Comparison of ENCODE assay signal across 14 cellular contexts in genomic region chr10:117783698-117784395, GRCh38.
A peak's percentile ranks its signal among the peaks of the same experiment; 100 is the strongest.
DNase-seq lines count a peak whose midpoint lies in the region; ATAC-seq, FAIRE-seq and TF ChIP-seq lines count a peak whose summit lies in the region.
"Had no signal": no experiment of that assay in that cellular context is flagged by ENCODE, and none has a peak within 500 bp of the region (broad histone marks: within the 10 kb centered on the region; RNA-seq: fewer than 3 reads in every experiment).

No MANE protein-coding gene starts in this region.

- no peak for TF ChIP-seq EP300 in K562 (IDR thresholded peaks at IDR 0.05; ENCODE audit: low read length)

- no peak overlapping the region for H3K4me3 ChIP-seq in K562
- no peak overlapping the region for H3K4me3 ChIP-seq in kidney (ENCODE audit: low read length in 2 of 2)
- H3K4me3 ChIP-seq: BLaER1, HAP-1 had no signal

- no peak for TF ChIP-seq CTCF in K562 (IDR thresholded peaks at IDR 0.05 in 2 of 3, conservative IDR thresholded peaks at IDR 0.05 in 1 of 3; ENCODE audit: insufficient read depth in 2 of 3, low read depth in 1 of 3, low read length in 3 of 3)
- TF ChIP-seq CTCF in kidney (IDR thresholded peaks at IDR 0.05; ENCODE audit: borderline replicate concordance, extremely low read depth, insufficient read depth) = no peak

- H3K9me1 ChIP-seq in K562 (ENCODE audit: control insufficient read depth, insufficient read depth, low read length) = no peaks in the 10 kb centered on the region

- H3K36me3 Mint-ChIP-seq in activated naive CD8-positive, alpha-beta T cell treated with anti-CD3 and anti-CD28 coated beads for 36 hours = no peaks in the 10 kb centered on the region
- H3K36me3 Mint-ChIP-seq: CD14-positive monocyte; CD4-positive, alpha-beta memory T cell had no signal

- no peaks in the 10 kb centered on the region for H3K9me3 ChIP-seq in K562 (replicated peaks; ENCODE audit: control insufficient read depth, insufficient read depth, low read depth, low read length)
- no peaks in the 10 kb centered on the region for H3K9me3 ChIP-seq in kidney (ENCODE audit: control insufficient read depth in 1 of 2, low read length in 2 of 2)
- H3K9me3 ChIP-seq: BLaER1, HAP-1 had no signal

- TF ChIP-seq POLR2A in K562 (conservative IDR thresholded peaks at IDR 0.05) = no peak

- in situ Hi-C loops in K562 (cut with MboI) = no loop called here

- no TSS peak for BruUV-seq in K562 (replicated peaks; lab: Mats Ljungman, UMichigan)

- CTCF ChIA-PET in K562 (lab: Yijun Ruan, JAX; ENCODE audit: low intra/inter-chr PET ratio) = no interaction called here

- no peaks in the 10 kb centered on the region for H3K27me3 Mint-ChIP-seq in activated naive CD8-positive, alpha-beta T cell treated with anti-CD3 and anti-CD28 coated beads for 36 hours

- no peak overlapping the region for H3K4me3 Mint-ChIP-seq in activated naive CD8-positive, alpha-beta T cell treated with anti-CD3 and anti-CD28 coated beads for 36 hours
- H3K4me3 Mint-ChIP-seq: CD14-positive monocyte; CD4-positive, alpha-beta memory T cell had no signal

- H3K36me3 ChIP-seq in K562 (ENCODE audit: control insufficient read depth, insufficient read depth, low read length) (no peaks in the 10 kb centered on the region), kidney (ENCODE audit: control insufficient read depth in 1 of 2, insufficient read depth in 2 of 2, low read length in 2 of 2) (no peaks in the 10 kb centered on the region)
- H3K36me3 ChIP-seq: BLaER1, HAP-1 had no signal

- no peak for TF ChIP-seq RAD21 in K562 (CRISPR knock-in tag; conservative IDR thresholded peaks at IDR 0.05 in 1 of 2, IDR thresholded peaks at IDR 0.05 in 1 of 2)

- no peak overlapping the region for H3K9ac ChIP-seq in K562 (ENCODE audit: insufficient read depth in 1 of 2, low read depth in 2 of 2, low read length in 2 of 2)
- H3K9ac ChIP-seq in kidney (ENCODE audit: low read length in 2 of 2) = no peak overlapping the region
- H3K9ac ChIP-seq: BLaER1 had no signal

- DNase-seq in K562 (ENCODE audit: extremely low read depth in 1 of 4, low spot score in 3 of 4) (no peak), kidney (no peak), renal cortical epithelial cell (ENCODE audit: low read depth) (peak; percentile 75), activated gamma-delta T cell treated with Interleukin-2 at 50 U/mL for 16 hours (no peak)
- DNase-seq in activated naive CD8-positive, alpha-beta T cell treated with anti-CD3 and anti-CD28 coated beads for 36 hours = no peak
- DNase-seq in stimulated activated CD4-positive, alpha-beta T cell treated with anti-CD3 and anti-CD28 coated beads, Interleukin-4, amount 100 ng/mL, for 1 hour = no peak
- DNase-seq: CD4-positive, alpha-beta memory T cell; DMS153; DMS79 treated with DMSO at 0.1 percent for 48 hours; GF-D8 had no signal

- H3K27ac ChIP-seq in K562 (ENCODE audit: extremely low read depth, low read depth, low read length) = no peak overlapping the region
- peak overlapping the region; percentile 59 to 79 for H3K27ac ChIP-seq in kidney (ENCODE audit: low read depth in 2 of 2, low read length in 2 of 2)
- H3K27ac ChIP-seq: BLaER1 had no signal

- H3K4me1 ChIP-seq in K562 (replicated peaks in 1 of 2; ENCODE audit: control insufficient read depth in 2 of 2, insufficient read depth in 2 of 2, low read length in 2 of 2) (no peaks in the 10 kb centered on the region), kidney (ENCODE audit: control insufficient read depth in 1 of 2, insufficient read depth in 1 of 2, low read depth in 1 of 2, low read length in 2 of 2) (peaks cover 17 to 24% of the 10 kb centered on the region in 2 donors)
- H3K4me1 ChIP-seq: BLaER1, HAP-1 had no signal

- H3K27ac Mint-ChIP-seq in activated naive CD8-positive, alpha-beta T cell treated with anti-CD3 and anti-CD28 coated beads for 36 hours = no peak overlapping the region
- H3K27ac Mint-ChIP-seq: CD14-positive monocyte; CD4-positive, alpha-beta memory T cell had no signal

- FAIRE-seq in K562 (lab: Jason Lieb, UNC) (no peak), kidney (lab: Jason Lieb, UNC) (no peak)
- FAIRE-seq: A204.1 had no signal

- H3K79me2 ChIP-seq in K562 (ENCODE audit: control insufficient read depth, insufficient read depth, low read length) = no peaks in the 10 kb centered on the region

- 29% methylated on average over 10 of the region's 14 CpGs for WGBS in K562 (ENCODE audit: insufficient coverage, low coverage, missing lambda C conversion rate)

- POLR2A ChIA-PET in K562 (lab: Yijun Ruan, JAX) = interaction anchor here (1.1 kb wide), 1 partner anchor 19 kb away, joined by 3 read pairs; no protein-coding TSS in a partner anchor

- no peak overlapping the region; the same call in 1 of the 2 replicates for H2AFZ ChIP-seq in K562 (ENCODE audit: low read depth, low read length)

- no peaks in the 10 kb centered on the region for H4K20me1 ChIP-seq in K562 (replicated peaks; ENCODE audit: control insufficient read depth, insufficient read depth, low read length)
- H4K20me1 ChIP-seq: BLaER1 had no signal

- intact Hi-C loops in K562 (cut with micrococcal nuclease) (no loop called here), kidney (cut with DNase I) (no loop called here)

- H3K9me3 Mint-ChIP-seq in activated naive CD8-positive, alpha-beta T cell treated with anti-CD3 and anti-CD28 coated beads for 36 hours = no peaks in the 10 kb centered on the region

- no peak for ATAC-seq in K562

- H3K4me1 Mint-ChIP-seq in activated naive CD8-positive, alpha-beta T cell treated with anti-CD3 and anti-CD28 coated beads for 36 hours = no peaks in the 10 kb centered on the region
- H3K4me1 Mint-ChIP-seq: CD14-positive monocyte; CD4-positive, alpha-beta memory T cell had no signal

- no peak overlapping the region; the same call in 1 of the 2 replicates for H3K4me2 ChIP-seq in K562 (ENCODE audit: insufficient read depth, low read length)
- H3K4me2 ChIP-seq: BLaER1 had no signal

- H3K27me3 ChIP-seq in K562 (ENCODE audit: control insufficient read depth in 2 of 2, insufficient read depth in 2 of 2, low read length in 2 of 2) = peaks cover 0 to 16% of the 10 kb centered on the region in 2 experiments; a peak in 3 of 5 replicates
- H3K27me3 ChIP-seq: BLaER1 had no signal

TF ChIP-seq in K562, 482 proteins besides CTCF, POLR2A, EP300 and RAD21 (continues in another document):
- TF ChIP-seq GMEB1 (CRISPR knock-in tag; IDR thresholded peaks at IDR 0.05) = no peak
